Comparison of ENCODE assay signal across 1 cellular context in the genomic region with DNA sequence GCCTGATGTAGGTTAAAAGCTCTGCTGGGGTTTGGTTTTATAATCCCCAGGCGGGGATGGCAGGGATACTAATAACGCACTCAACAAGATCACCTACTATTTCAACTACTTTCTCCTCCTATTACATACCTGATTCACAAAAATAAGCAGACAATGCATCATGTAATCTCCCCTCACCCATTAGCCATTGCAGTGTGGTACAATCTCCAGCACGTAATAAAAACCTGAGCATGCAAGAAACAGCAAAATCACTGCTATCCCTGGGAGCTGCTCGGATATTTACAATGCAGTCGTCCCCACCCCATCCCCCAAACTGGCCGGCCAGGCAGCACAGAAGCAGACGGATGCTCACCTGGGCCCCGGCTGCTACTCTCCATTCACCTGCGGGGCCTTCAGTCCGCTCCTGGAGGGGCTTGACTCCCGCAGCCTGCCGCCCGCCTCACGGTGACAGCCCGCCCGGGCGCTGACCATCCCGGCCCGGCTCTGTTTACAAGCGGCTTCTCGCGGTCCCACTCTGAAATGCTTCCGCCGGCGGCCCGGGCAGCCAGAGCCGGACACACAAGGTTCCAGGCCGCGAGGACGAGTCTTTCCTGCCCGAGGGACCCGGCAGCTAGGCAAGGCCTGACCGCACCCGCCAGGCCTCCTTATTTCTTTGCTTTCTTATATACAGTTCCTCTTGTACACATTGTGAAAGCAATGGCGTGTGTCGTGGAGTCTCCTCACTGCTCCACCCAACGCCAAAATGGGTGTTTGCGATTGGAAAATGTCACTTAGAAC.
TF ChIP-seq lines count a peak whose summit lies in the region.

A gene with protein sequence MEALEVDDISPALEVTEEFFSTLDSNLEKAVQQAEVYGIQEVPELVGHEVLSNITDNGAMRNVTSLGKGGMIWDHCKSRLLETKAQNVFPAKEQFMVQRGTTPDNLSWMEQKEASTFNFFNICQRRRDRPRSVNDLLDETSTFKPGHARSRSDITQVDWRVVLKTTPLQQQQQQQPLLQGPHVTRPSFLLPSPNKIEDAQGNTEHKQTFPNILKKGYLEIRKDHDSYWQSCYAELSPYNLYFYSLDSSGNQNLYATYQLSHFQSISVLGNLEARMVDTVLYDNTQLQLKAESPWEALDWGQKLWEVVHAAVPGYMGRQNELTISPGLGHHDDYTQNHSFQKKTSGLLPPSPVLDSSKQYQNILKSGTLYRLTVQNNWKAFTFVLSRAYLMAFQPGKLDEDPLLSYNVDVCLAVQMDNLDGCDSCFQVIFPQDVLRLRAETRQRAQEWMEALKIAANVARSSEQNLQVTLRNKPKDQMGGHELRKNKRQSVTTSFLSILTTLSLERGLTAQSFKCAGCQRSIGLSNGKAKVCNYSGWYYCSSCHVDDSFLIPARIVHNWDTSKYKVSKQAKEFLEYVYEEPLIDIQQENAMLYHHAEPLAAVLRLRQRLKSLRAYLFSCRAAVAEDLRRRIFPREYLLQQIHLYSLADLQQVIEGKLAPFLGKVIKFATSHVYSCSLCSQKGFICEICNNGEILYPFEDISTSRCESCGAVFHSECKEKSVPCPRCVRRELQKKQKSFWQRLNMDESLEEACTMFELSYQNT (minus strand): TSS at position 491 of the 777 bp plus-strand sequence. CDS start 23,888 bp downstream, outside the sequence.

TF ChIP-seq in K562, 482 proteins besides CTCF, POLR2A, EP300 and RAD21 (continued from another document and continues in another):
- TF ChIP-seq, protein P1, sequence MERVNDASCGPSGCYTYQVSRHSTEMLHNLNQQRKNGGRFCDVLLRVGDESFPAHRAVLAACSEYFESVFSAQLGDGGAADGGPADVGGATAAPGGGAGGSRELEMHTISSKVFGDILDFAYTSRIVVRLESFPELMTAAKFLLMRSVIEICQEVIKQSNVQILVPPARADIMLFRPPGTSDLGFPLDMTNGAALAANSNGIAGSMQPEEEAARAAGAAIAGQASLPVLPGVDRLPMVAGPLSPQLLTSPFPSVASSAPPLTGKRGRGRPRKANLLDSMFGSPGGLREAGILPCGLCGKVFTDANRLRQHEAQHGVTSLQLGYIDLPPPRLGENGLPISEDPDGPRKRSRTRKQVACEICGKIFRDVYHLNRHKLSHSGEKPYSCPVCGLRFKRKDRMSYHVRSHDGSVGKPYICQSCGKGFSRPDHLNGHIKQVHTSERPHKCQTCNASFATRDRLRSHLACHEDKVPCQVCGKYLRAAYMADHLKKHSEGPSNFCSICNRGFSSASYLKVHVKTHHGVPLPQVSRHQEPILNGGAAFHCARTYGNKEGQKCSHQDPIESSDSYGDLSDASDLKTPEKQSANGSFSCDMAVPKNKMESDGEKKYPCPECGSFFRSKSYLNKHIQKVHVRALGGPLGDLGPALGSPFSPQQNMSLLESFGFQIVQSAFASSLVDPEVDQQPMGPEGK (CRISPR knock-in tag; IDR thresholded peaks at IDR 0.05; ENCODE audit: borderline replicate concordance) = no peak
- TF ChIP-seq, protein P2, sequence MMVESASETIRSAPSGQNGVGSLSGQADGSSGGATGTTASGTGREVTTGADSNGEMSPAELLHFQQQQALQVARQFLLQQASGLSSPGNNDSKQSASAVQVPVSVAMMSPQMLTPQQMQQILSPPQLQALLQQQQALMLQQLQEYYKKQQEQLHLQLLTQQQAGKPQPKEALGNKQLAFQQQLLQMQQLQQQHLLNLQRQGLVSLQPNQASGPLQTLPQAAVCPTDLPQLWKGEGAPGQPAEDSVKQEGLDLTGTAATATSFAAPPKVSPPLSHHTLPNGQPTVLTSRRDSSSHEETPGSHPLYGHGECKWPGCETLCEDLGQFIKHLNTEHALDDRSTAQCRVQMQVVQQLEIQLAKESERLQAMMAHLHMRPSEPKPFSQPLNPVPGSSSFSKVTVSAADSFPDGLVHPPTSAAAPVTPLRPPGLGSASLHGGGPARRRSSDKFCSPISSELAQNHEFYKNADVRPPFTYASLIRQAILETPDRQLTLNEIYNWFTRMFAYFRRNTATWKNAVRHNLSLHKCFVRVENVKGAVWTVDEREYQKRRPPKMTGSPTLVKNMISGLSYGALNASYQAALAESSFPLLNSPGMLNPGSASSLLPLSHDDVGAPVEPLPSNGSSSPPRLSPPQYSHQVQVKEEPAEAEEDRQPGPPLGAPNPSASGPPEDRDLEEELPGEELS (CRISPR knock-in tag; IDR thresholded peaks at IDR 0.05; ENCODE audit: borderline replicate concordance) = no peak
- TF ChIP-seq RNF219 (CRISPR knock-in tag; IDR thresholded peaks at IDR 0.05) = no peak
- TF ChIP-seq RFX1 (IDR thresholded peaks at IDR 0.05) = no peak
- TF ChIP-seq, protein P3, sequence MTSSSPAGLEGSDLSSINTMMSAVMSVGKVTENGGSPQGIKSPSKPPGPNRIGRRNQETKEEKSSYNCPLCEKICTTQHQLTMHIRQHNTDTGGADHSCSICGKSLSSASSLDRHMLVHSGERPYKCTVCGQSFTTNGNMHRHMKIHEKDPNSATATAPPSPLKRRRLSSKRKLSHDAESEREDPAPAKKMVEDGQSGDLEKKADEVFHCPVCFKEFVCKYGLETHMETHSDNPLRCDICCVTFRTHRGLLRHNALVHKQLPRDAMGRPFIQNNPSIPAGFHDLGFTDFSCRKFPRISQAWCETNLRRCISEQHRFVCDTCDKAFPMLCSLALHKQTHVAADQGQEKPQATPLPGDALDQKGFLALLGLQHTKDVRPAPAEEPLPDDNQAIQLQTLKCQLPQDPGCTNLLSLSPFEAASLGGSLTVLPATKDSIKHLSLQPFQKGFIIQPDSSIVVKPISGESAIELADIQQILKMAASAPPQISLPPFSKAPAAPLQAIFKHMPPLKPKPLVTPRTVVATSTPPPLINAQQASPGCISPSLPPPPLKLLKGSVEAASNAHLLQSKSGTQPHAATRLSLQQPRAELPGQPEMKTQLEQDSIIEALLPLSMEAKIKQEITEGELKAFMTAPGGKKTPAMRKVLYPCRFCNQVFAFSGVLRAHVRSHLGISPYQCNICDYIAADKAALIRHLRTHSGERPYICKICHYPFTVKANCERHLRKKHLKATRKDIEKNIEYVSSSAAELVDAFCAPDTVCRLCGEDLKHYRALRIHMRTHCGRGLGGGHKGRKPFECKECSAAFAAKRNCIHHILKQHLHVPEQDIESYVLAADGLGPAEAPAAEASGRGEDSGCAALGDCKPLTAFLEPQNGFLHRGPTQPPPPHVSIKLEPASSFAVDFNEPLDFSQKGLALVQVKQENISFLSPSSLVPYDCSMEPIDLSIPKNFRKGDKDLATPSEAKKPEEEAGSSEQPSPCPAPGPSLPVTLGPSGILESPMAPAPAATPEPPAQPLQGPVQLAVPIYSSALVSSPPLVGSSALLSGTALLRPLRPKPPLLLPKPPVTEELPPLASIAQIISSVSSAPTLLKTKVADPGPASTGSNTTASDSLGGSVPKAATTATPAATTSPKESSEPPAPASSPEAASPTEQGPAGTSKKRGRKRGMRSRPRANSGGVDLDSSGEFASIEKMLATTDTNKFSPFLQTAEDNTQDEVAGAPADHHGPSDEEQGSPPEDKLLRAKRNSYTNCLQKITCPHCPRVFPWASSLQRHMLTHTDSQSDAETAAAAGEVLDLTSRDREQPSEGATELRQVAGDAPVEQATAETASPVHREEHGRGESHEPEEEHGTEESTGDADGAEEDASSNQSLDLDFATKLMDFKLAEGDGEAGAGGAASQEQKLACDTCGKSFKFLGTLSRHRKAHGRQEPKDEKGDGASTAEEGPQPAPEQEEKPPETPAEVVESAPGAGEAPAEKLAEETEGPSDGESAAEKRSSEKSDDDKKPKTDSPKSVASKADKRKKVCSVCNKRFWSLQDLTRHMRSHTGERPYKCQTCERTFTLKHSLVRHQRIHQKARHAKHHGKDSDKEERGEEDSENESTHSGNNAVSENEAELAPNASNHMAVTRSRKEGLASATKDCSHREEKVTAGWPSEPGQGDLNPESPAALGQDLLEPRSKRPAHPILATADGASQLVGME (CRISPR knock-in tag; IDR thresholded peaks at IDR 0.05) = no peak
- TF ChIP-seq HDAC8 (tag; IDR thresholded peaks at IDR 0.05) = no peak
- TF ChIP-seq KAT7 (CRISPR knock-in tag; IDR thresholded peaks at IDR 0.05; ENCODE audit: borderline replicate concordance) = no peak; the same call in 1 of the 2 replicates
- 0 out of 2 replicates have a peak, but pooled peaks have one; percentile 51 for TF ChIP-seq E2F1 (CRISPR knock-in tag; IDR thresholded peaks at IDR 0.05)
- TF ChIP-seq RBM15 (IDR thresholded peaks at IDR 0.05; ENCODE audit: insufficient read depth, low read length) = no peak
- TF ChIP-seq ZNF696 (CRISPR knock-in tag; conservative IDR thresholded peaks at IDR 0.05) = no peak
- TF ChIP-seq NRF1 (conservative IDR thresholded peaks at IDR 0.05 in 1 of 2, IDR thresholded peaks at IDR 0.05 in 1 of 2) = no peak
- peak in 2 of 3 experiments; percentile 71 to 76 for TF ChIP-seq YY1 (IDR thresholded peaks at IDR 0.05; ENCODE audit: borderline replicate concordance in 1 of 3, control insufficient read depth in 1 of 3, extremely low read depth in 1 of 3, insufficient read depth in 3 of 3, insufficient read length in 1 of 3, insufficient replicate concordance in 2 of 3, low read depth in 1 of 3, low read length in 2 of 3)
- TF ChIP-seq NFE2 (IDR thresholded peaks at IDR 0.05; ENCODE audit: low read depth) = 0 out of 2 replicates have a peak, but pooled peaks have one; percentile 3
- TF ChIP-seq MYBL2 (IDR thresholded peaks at IDR 0.05; ENCODE audit: low read depth) = no peak
- no peak for TF ChIP-seq MYBL2 (CRISPR knock-in tag; IDR thresholded peaks at IDR 0.05; ENCODE audit: borderline replicate concordance)
- no peak for TF ChIP-seq SMARCC2 (IDR thresholded peaks at IDR 0.05; ENCODE audit: low read depth)
- no peak for TF ChIP-seq SMC3 (conservative IDR thresholded peaks at IDR 0.05; ENCODE audit: insufficient read depth, low read depth, low read length)
- no peak for TF ChIP-seq CHD1 (IDR thresholded peaks at IDR 0.05; ENCODE audit: low read length)
- TF ChIP-seq HLTF (IDR thresholded peaks at IDR 0.05) = no peak
- no peak for TF ChIP-seq ZNF695 (CRISPR knock-in tag; IDR thresholded peaks at IDR 0.05)
- TF ChIP-seq BCL6 (CRISPR knock-in tag; IDR thresholded peaks at IDR 0.05) = no peak
- TF ChIP-seq GABPA (tag; conservative IDR thresholded peaks at IDR 0.05; ENCODE audit: low read depth) = peak; percentile 93
- TF ChIP-seq ERF (CRISPR knock-in tag; IDR thresholded peaks at IDR 0.05) = no peak
- no peak for TF ChIP-seq FOS (IDR thresholded peaks at IDR 0.05; ENCODE audit: extremely low read depth, insufficient read length)
- TF ChIP-seq TEAD1 (CRISPR knock-in tag; IDR thresholded peaks at IDR 0.05) = 0 out of 4 replicates have a peak, but pooled peaks of 1 of the 2 experiments have one; percentile 11
- TF ChIP-seq ZNF384 (IDR thresholded peaks at IDR 0.05; ENCODE audit: low read depth, low read length) = no peak
- TF ChIP-seq DMBX1 (CRISPR knock-in tag; IDR thresholded peaks at IDR 0.05; ENCODE audit: borderline replicate concordance) = 0 out of 2 replicates have a peak, but pooled peaks have one; percentile 61
- TF ChIP-seq, protein P4, sequence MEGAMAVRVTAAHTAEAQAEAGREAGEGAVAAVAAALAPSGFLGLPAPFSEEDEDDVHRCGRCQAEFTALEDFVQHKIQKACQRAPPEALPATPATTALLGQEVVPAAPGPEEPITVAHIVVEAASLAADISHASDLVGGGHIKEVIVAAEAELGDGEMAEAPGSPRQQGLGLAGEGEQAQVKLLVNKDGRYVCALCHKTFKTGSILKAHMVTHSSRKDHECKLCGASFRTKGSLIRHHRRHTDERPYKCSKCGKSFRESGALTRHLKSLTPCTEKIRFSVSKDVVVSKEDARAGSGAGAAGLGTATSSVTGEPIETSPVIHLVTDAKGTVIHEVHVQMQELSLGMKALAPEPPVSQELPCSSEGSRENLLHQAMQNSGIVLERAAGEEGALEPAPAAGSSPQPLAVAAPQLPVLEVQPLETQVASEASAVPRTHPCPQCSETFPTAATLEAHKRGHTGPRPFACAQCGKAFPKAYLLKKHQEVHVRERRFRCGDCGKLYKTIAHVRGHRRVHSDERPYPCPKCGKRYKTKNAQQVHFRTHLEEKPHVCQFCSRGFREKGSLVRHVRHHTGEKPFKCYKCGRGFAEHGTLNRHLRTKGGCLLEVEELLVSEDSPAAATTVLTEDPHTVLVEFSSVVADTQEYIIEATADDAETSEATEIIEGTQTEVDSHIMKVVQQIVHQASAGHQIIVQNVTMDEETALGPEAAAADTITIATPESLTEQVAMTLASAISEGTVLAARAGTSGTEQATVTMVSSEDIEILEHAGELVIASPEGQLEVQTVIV (CRISPR knock-in tag; IDR thresholded peaks at IDR 0.05; ENCODE audit: borderline replicate concordance) = no peak
- TF ChIP-seq CTBP1 (IDR thresholded peaks at IDR 0.05; ENCODE audit: borderline replicate concordance) = peak; percentile 72
- TF ChIP-seq CHCHD3 (CRISPR knock-in tag; IDR thresholded peaks at IDR 0.05) = no peak
- no peak for TF ChIP-seq ZFP30 (CRISPR knock-in tag; IDR thresholded peaks at IDR 0.05; ENCODE audit: borderline replicate concordance)
- no peak for TF ChIP-seq ZNF780A (CRISPR knock-in tag; IDR thresholded peaks at IDR 0.05)
- TF ChIP-seq COPS2 (conservative IDR thresholded peaks at IDR 0.05) = no peak
- TF ChIP-seq DEAF1 (CRISPR knock-in tag; IDR thresholded peaks at IDR 0.05) = no peak
- no peak for TF ChIP-seq ZNF41 (CRISPR knock-in tag; conservative IDR thresholded peaks at IDR 0.05)
